27 cellular contexts compared by ENCODE assay signal in the genomic region with DNA sequence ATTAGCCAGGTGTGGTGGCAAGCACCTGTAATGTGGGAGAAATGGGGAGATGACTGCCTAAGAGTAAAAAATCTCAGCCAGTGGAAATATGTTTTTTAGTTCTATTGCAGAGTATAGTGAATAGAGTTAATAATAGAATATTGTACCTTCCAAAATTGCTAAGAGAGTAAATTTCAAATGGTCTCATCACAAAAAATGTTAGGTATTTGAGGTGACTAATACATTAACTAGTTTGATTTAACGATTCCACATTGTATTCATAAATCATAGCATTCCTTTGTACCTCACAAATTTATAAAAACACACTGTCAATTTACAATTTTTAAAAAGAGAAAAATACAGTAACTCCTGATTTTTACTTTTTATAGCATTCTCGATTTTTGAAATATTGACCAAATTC.
"Had no signal": no experiment of that assay in that cellular context is flagged by ENCODE, and none has a peak within 500 bp of the region (broad histone marks: within the 10 kb centered on the region; RNA-seq: fewer than 3 reads in every experiment).

No MANE protein-coding gene starts in this region.

- H3K27me3 Mint-ChIP-seq: activated CD4-positive, alpha-beta T cell treated with anti-CD3 and anti-CD28 coated beads, Interleukin-2, amount 10 ng/mL, durations not matched to agents 24 days and 14 days; activated naive CD8-positive, alpha-beta T cell treated with anti-CD3 and anti-CD28 coated beads, Interleukin-2, amount 50 U/mL, for 24 hours; T-helper 17 cell had no signal

- H3K27ac ChIP-seq: brain microvascular endothelial cell, cardiac muscle cell had no signal

- H3K4me3 ChIP-seq: cardiac muscle cell, MG63 had no signal

- ATAC-seq: activated naive CD4-positive, alpha-beta T cell treated with anti-CD3 and anti-CD28 coated beads, Interleukin-2, amount 50 U/mL, for 72 hours; activated naive CD8-positive, alpha-beta T cell treated with anti-CD3 and anti-CD28 coated beads, Interleukin-2, amount 50 U/mL, for 24 hours; activated T-cell treated with anti-CD3 and anti-CD28 coated beads, Interleukin-2, amount 50 U/mL, for 4 hours; T-helper 17 cell; WTC11 had no signal

- DNase-seq: activated CD4-positive, alpha-beta T cell treated with anti-CD3 and anti-CD28 coated beads, Interleukin-2, amount 10 ng/mL, durations not matched to agents 24 days and 14 days; activated CD4-positive, alpha-beta T cell treated with anti-CD3 and anti-CD28 coated beads, Interleukin-2, amount 50 U/mL, for 48 hours; activated CD4-positive, CD25-positive, alpha-beta regulatory T cell treated with anti-CD3 and anti-CD28 coated beads, Interleukin-2, amount 50 U/mL, for 72 hours; activated CD8-positive, alpha-beta memory T cell treated with anti-CD3 and anti-CD28 coated beads for 24 hours; activated effector memory CD4-positive, alpha-beta T cell treated with anti-CD3 and anti-CD28 coated beads, Interleukin-2, amount 50 U/mL, for 16 hours; activated naive CD4-positive, alpha-beta T cell treated with Interleukin-2 at 50 U/mL for 16 hours; activated naive CD8-positive, alpha-beta T cell treated with anti-CD3 and anti-CD28 coated beads, Interleukin-2, amount 50 U/mL, for 24 hours; activated T-cell treated with anti-CD3 and anti-CD28 coated beads, Interleukin-2, amount 50 U/mL, for 4 hours; amygdala; brain microvascular endothelial cell; KG1; MG63; MV-4-11; NCI-H1092 treated with DMSO at 0.1 percent for 48 hours; NCI-H1417 treated with DMSO at 0.1 percent for 48 hours; NCI-H1694; NCI-H2029; NCI-H2107; NCI-H2171 treated with DMSO at 0.1 percent for 48 hours; NCI-H226; NCI-H510A treated with DMSO at 0.1 percent for 48 hours; SHP77 treated with DMSO at 0.1 percent for 48 hours; T-helper 17 cell; T-helper 9 cell had no signal

- H3K27me3 ChIP-seq: brain microvascular endothelial cell, cardiac muscle cell, MG63 had no signal

- H3K36me3 ChIP-seq: brain microvascular endothelial cell, cardiac muscle cell, MG63 had no signal

- H3K36me3 Mint-ChIP-seq: activated naive CD4-positive, alpha-beta T cell treated with anti-CD3 and anti-CD28 coated beads, Interleukin-2, amount 50 U/mL, for 72 hours; WTC11 had no signal

- H3K4me3 Mint-ChIP-seq: activated CD4-positive, alpha-beta T cell treated with anti-CD3 and anti-CD28 coated beads, Interleukin-2, amount 10 ng/mL, durations not matched to agents 24 days and 14 days; activated naive CD8-positive, alpha-beta T cell treated with anti-CD3 and anti-CD28 coated beads, Interleukin-2, amount 50 U/mL, for 24 hours; activated T-cell treated with anti-CD3 and anti-CD28 coated beads, Interleukin-2, amount 50 U/mL, for 4 hours; T-helper 17 cell; WTC11 had no signal

- H3K4me1 Mint-ChIP-seq: activated CD4-positive, alpha-beta T cell treated with anti-CD3 and anti-CD28 coated beads, Interleukin-2, amount 10 ng/mL, durations not matched to agents 24 days and 14 days; activated naive CD8-positive, alpha-beta T cell treated with anti-CD3 and anti-CD28 coated beads, Interleukin-2, amount 50 U/mL, for 24 hours; T-helper 17 cell; WTC11 had no signal

- H3K9me3 ChIP-seq: MG63 had no signal

- H3K27ac Mint-ChIP-seq: activated CD4-positive, alpha-beta T cell treated with anti-CD3 and anti-CD28 coated beads, Interleukin-2, amount 10 ng/mL, durations not matched to agents 24 days and 14 days; activated naive CD4-positive, alpha-beta T cell treated with anti-CD3 and anti-CD28 coated beads, Interleukin-2, amount 50 U/mL, for 72 hours; activated naive CD8-positive, alpha-beta T cell treated with anti-CD3 and anti-CD28 coated beads, Interleukin-2, amount 50 U/mL, for 24 hours; T-helper 17 cell; WTC11 had no signal
